In the genomic region with DNA sequence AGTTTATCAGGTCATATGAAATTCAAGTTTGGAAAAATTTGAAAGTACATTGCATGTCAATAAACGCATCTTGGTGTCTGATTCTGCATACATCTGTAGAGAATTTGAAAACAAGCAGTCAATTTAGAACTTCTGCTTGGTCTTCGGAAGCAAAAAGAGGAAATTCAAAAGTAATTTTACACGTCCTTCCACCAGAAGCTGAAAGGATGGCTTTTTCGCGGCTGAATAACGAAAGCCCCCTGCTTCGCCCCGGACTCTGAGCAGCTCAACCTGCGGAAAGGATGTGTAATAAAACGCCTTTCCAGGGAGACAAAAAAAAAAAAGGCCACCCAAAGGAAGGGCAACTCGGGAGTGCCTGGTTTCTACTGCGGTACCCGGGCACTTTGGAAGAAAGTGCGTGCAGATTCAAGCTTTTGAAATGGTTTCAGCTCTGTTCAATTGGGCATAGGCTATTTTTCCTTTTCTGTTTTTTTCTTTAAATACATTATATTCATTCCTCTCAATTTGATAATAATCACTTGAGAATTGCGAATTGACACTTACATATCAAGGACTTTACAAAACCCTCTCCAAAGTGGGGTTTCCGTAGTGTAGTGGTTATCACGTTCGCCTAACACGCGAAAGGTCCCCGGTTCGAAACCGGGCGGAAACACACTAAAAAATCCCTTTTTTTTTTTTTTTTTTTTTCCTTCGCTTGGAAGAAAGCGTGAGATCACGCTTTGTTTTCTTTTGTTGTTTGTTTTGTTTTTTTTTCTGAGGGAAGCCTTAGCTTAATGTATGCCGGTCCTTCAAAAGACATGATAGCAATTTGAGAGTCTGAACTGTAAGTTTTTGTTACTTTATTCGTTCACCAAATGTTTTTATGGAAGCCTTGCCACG, we compare ENCODE assay signal across 8 cellular contexts. TPM values are rescaled to one million over a fixed set of nuclear protein-coding genes. Genes with fewer than 3 reads are reported as not detected.
A peak's percentile ranks its signal among the peaks of the same experiment; 100 is the strongest.
DNase-seq lines count a peak whose midpoint lies in the region; ATAC-seq, FAIRE-seq and TF ChIP-seq lines count a peak whose summit lies in the region.

No MANE protein-coding gene starts in this region.

- peak; percentile 76 for FAIRE-seq in GM12878 (lab: Jason Lieb, UNC)

- H3K36me3 ChIP-seq in BJ (ENCODE audit: control insufficient read depth, insufficient read depth, low read length), result no peaks in the 10 kb centered on the region; the same call in 1 of the 2 replicates
- H3K36me3 ChIP-seq in GM12878 (ENCODE audit: control insufficient read depth in 2 of 2, insufficient read depth in 2 of 2, low read length in 1 of 2), result peaks cover 0 to 10% of the 10 kb centered on the region in 2 experiments; a peak in 1 of 4 replicates

- no peaks in the 10 kb centered on the region for H3K9me3 ChIP-seq in GM12878 (replicated peaks; ENCODE audit: control insufficient read depth, insufficient read depth, low read length)

- H3K27me3 Mint-ChIP-seq in T-helper 2 cell treated with Interferon-gamma antibody and Interleukin-4, amounts not matched to agents 5 μg/mL and 100 μg/mL, for 36 hours (ENCODE audit: low read depth), result no peaks in the 10 kb centered on the region

- H3K4me2 ChIP-seq in GM12878 (ENCODE audit: control insufficient read depth, insufficient read depth), result peak overlapping the region; percentile 80

- RAD21 ChIA-PET in GM12878 (lab: Charles Lee; ENCODE audit: unreplicated experiment), result interaction anchor here (0.7 to 2.1 kb wide), 5 partner anchors 8 to 319 kb away, joined by 3 to 10 read pairs (median 4); no protein-coding TSS in a partner anchor

- H3K27me3 ChIP-seq in BJ (ENCODE audit: control insufficient read depth, insufficient read depth, low read length) (no peaks in the 10 kb centered on the region), GM12878 (replicated peaks in 1 of 2; ENCODE audit: control insufficient read depth in 2 of 2, insufficient read depth in 2 of 2, low read length in 1 of 2) (no peaks in the 10 kb centered on the region)

- H3K36me3 Mint-ChIP-seq in T-helper 2 cell treated with Interferon-gamma antibody and Interleukin-4, amounts not matched to agents 5 μg/mL and 100 μg/mL, for 36 hours (ENCODE audit: low read depth), result peaks cover 26% of the 10 kb centered on the region

- H3K27ac Mint-ChIP-seq in T-helper 2 cell treated with Interferon-gamma antibody and Interleukin-4, amounts not matched to agents 5 μg/mL and 100 μg/mL, for 36 hours, result peak overlapping the region; percentile 100

- TF ChIP-seq RAD21 in GM12878 (IDR thresholded peaks at IDR 0.05; ENCODE audit: insufficient read depth, low read depth, low read length), result no peak

- BruUV-seq in GM12878 (replicated peaks; lab: Mats Ljungman, UMichigan), result no TSS peak

- H3K4me1 Mint-ChIP-seq in T-helper 2 cell treated with Interferon-gamma antibody and Interleukin-4, amounts not matched to agents 5 μg/mL and 100 μg/mL, for 36 hours (ENCODE audit: low read depth), result peaks cover 33% of the 10 kb centered on the region

- POLR2A ChIA-PET in BJ (lab: Charles Lee), result interaction anchor here (0.6 to 1.4 kb wide), 2 partner anchors 9 to 19 kb away, joined by 3 read pairs; no protein-coding TSS in a partner anchor
- POLR2A ChIA-PET in GM12878 (lab: Charles Lee), result interaction anchor here (0.6 to 0.9 kb wide), 10 partner anchors 9 to 1941 kb away, joined by 3 to 5 read pairs (median 3); a partner anchor contains a TSS

- H4K20me1 ChIP-seq in GM12878 (ENCODE audit: control insufficient read depth, insufficient read depth), result no peaks in the 10 kb centered on the region

- peak overlapping the region; percentile 99 for H3K27ac ChIP-seq in GM12878 (ENCODE audit: control insufficient read depth, insufficient read depth)

- TF ChIP-seq CTCF in BJ (IDR thresholded peaks at IDR 0.05; ENCODE audit: insufficient read depth, low read depth, low read length), result no peak
- no peak for TF ChIP-seq CTCF in GM12878 (IDR thresholded peaks at IDR 0.05 in 2 of 3, conservative IDR thresholded peaks at IDR 0.05 in 1 of 3; ENCODE audit: control insufficient read depth in 2 of 3, extremely low read depth in 1 of 3, insufficient read depth in 1 of 3, low read depth in 3 of 3, low read length in 3 of 3)
- no peak for TF ChIP-seq CTCF in retinal pigment epithelial cell (conservative IDR thresholded peaks at IDR 0.05; ENCODE audit: low read depth, low read length)

- intact Hi-C loops in GM12878 (cut with micrococcal nuclease; ENCODE audit: unreplicated experiment), result loop anchor here (5.0 kb wide), 3 partner anchors 160 to 1095 kb away; a partner anchor contains a TSS

- H3K9me3 Mint-ChIP-seq in T-helper 2 cell treated with Interferon-gamma antibody and Interleukin-4, amounts not matched to agents 5 μg/mL and 100 μg/mL, for 36 hours, result no peaks in the 10 kb centered on the region

- H3K4me3 ChIP-seq in BJ (ENCODE audit: low read depth, low read length) (peak overlapping the region; percentile 99), GM12878 (peak overlapping the region; percentile 97), retinal pigment epithelial cell (ENCODE audit: low read length) (peak overlapping the region; percentile 97)

- peaks cover 14% of the 10 kb centered on the region; the same call in 1 of the 2 replicates for H3K4me1 ChIP-seq in GM12878 (ENCODE audit: control insufficient read depth, insufficient read depth, low read length)

- peak overlapping the region; percentile 99 for H3K9ac ChIP-seq in GM12878 (ENCODE audit: control insufficient read depth, insufficient read depth, low read length)

- SMC1A ChIA-PET in GM12878 (lab: Charles Lee; ENCODE audit: uncharacterized antibody, unreplicated experiment), result interaction anchor here (0.8 to 2.0 kb wide), 5 partner anchors 22 to 282 kb away, joined by 3 to 4 read pairs (median 3); a partner anchor contains a TSS

- DNase-seq in BJ (ENCODE audit: low read depth) (no peak), H4 (ENCODE audit: low spot score) (peak; percentile 81), NCI-H2029 (lab: John Stamatoyannopoulos, UW) (peak; percentile 83), GM12878 (ENCODE audit: low read depth, low spot score) (peak; percentile 90), hippocampal formation (lab: John Stamatoyannopoulos, UW) (peak; percentile 16 to 82), retinal pigment epithelial cell (ENCODE audit: low read depth) (peak; percentile 16)
- DNase-seq in T-helper 2 cell treated with Interferon-gamma antibody and Interleukin-4, amounts not matched to agents 5 μg/mL and 100 μg/mL, for 36 hours (ENCODE audit: low spot score), result peak; percentile 64

- under 1% methylated on average over 29 of the region's 30 CpGs for whole genome bisulfite sequencing in GM12878 (ENCODE audit: insufficient coverage, insufficient replicate concordance, low lambda C conversion rate, missing lambda C conversion rate)

- H2AFZ ChIP-seq in GM12878 (ENCODE audit: control insufficient read depth, low read depth, low read length), result peak overlapping the region; percentile 95

- in situ Hi-C loops in GM12878 (cut with MboI), result no loop called here

- CTCF ChIA-PET in BJ (lab: Yijun Ruan, JAX), result no interaction called here
- CTCF ChIA-PET in GM12878 (lab: Yijun Ruan, JAX), result interaction anchor here (0.6 to 2.8 kb wide), 8 partner anchors 9 to 563 kb away, joined by 3 to 12 read pairs (median 3); a partner anchor contains a TSS

- peaks cover 33% of the 10 kb centered on the region for H3K79me2 ChIP-seq in GM12878 (ENCODE audit: control insufficient read depth, insufficient read depth, low read length)

- peak overlapping the region; percentile 96 for H3K4me3 Mint-ChIP-seq in T-helper 2 cell treated with Interferon-gamma antibody and Interleukin-4, amounts not matched to agents 5 μg/mL and 100 μg/mL, for 36 hours

- ATAC-seq in GM12878 (peak; percentile 19), HG03135 (IDR thresholded peaks at IDR 0.05; ENCODE audit: unreplicated experiment) (no peak)

- TF ChIP-seq EP300 in GM12878 (IDR thresholded peaks at IDR 0.05; ENCODE audit: borderline replicate concordance in 1 of 2, control insufficient read depth in 1 of 2, low read depth in 2 of 2, low read length in 2 of 2), result peak in 1 of 2 experiments; percentile 84; a peak in 2 of 4 replicates

- TF ChIP-seq POLR2A in GM12878 (IDR thresholded peaks at IDR 0.05; ENCODE audit: low read depth, low read length), result no peak

RNA-seq across cellular contexts. Expression of a gene that starts 1.3 kb away (rescaled TPM):
- polyA plus RNA-seq in BJ (2011; rRNA removed), result 10.1 and 17.1 TPM in 2 replicates
- 5.6 and 7.8 TPM in 2 replicates for polyA minus RNA-seq in BJ (2011; rRNA and poly(A)+ RNA removed)
- 18.7 and 19.5 TPM in 2 replicates for total RNA-seq in H4 (2014; rRNA removed; shearing (Covaris generic))
- total RNA-seq in GM12878 (2013; cell fraction: nucleolus; rRNA removed), result 26.8 TPM in 2 replicates
- total RNA-seq in GM12878 (2014; rRNA removed), result 11.4 and 13.8 TPM in 2 replicates
- 14.1 and 16.7 TPM in 2 replicates for total RNA-seq in GM12878 (2014; rRNA removed; fragmentation: Illumina TruSeq; extraction: Trizol)
- total RNA-seq in GM12878 (2021), result 9.9 and 11.7 TPM in 2 replicates
- 8.6 TPM for polyA plus RNA-seq in GM12878 (2011; ENCODE audit: low read depth)
- polyA plus RNA-seq in GM12878 (2011; rRNA removed), result 20.5 and 29.9 TPM in 2 replicates
- polyA plus RNA-seq in GM12878 (2011; cell fraction: cytosol; rRNA removed), result 6.9 and 7.5 TPM in 2 replicates
- 13.9 and 17.3 TPM in 2 replicates for polyA plus RNA-seq in GM12878 (2011; cell fraction: nucleus; rRNA removed)
- 11.0 and 13.4 TPM in 2 replicates for polyA plus RNA-seq in GM12878 (2012)
- polyA plus RNA-seq in GM12878 (2014; fragmentation: Illumina TruSeq; extraction: Trizol), result 13.9 and 19.5 TPM in 2 replicates
- polyA plus RNA-seq in GM12878 (2014; fragmentation: Nextera tagmentation; extraction: Ambion mirVana), result 10 to 100 TPM; 14.9 to 16.7 TPM
- 8.8 and 9.6 TPM in 2 replicates for polyA plus RNA-seq in GM12878 (2014; rRNA removed)
- polyA plus RNA-seq in GM12878 (2016; fragmentation: Nextera tagmentation; extraction: Ambion mirVana), result 10 to 100 TPM; 18.3 to 18.8 TPM
- polyA minus RNA-seq in GM12878 (2011; rRNA and poly(A)+ RNA removed), result 16.4 and 23.6 TPM in 2 replicates
- 6.1 and 10.1 TPM in 2 replicates for polyA minus RNA-seq in GM12878 (2011; cell fraction: cytosol; rRNA and poly(A)+ RNA removed)
- 10.3 and 13.2 TPM in 2 replicates for polyA minus RNA-seq in GM12878 (2011; cell fraction: nucleus; rRNA and poly(A)+ RNA removed)

RNA-seq across cellular contexts. Expression of a gene that starts 2.5 kb away (rescaled TPM):
- polyA plus RNA-seq in BJ (2011; rRNA removed) (2.3 and 2.9 TPM in 2 replicates), GM12878 (2011; rRNA removed) (0.04 and 0.05 TPM in 2 replicates), GM12878 (2014; fragmentation: Illumina TruSeq; extraction: Trizol) (0.09 and 0.14 TPM in 2 replicates), GM12878 (2014; fragmentation: Nextera tagmentation; extraction: Ambion mirVana) (under 1 TPM in 1 of 2 experiments, not detected in 1; 0.02 TPM), GM12878 (2014; rRNA removed) (0.15 and 0.22 TPM in 2 replicates), GM12878 (2016; fragmentation: Nextera tagmentation; extraction: Ambion mirVana) (under 1 TPM; 0.24 to 0.58 TPM)
- polyA minus RNA-seq in BJ (2011; rRNA and poly(A)+ RNA removed), result 0.98 and 1.5 TPM in 2 replicates
- total RNA-seq in H4 (2014; rRNA removed; shearing (Covaris generic)), result not detected in 2 replicates
- 0.19 TPM in 1 of 2 replicates, not detected in the other for total RNA-seq in GM12878 (2013; cell fraction: nucleolus; rRNA removed)
- total RNA-seq in GM12878 (2014; rRNA removed) (0.11 TPM in 1 of 2 replicates, not detected in the other), GM12878 (2014; rRNA removed; fragmentation: Illumina TruSeq; extraction: Trizol) (0.09 and 0.14 TPM in 2 replicates), GM12878 (2021) (0.11 and 0.31 TPM in 2 replicates)
- polyA plus RNA-seq in GM12878 (2011; ENCODE audit: low read depth), result 0.16 TPM
- 0.03 and 0.04 TPM in 2 replicates for polyA plus RNA-seq in GM12878 (2011; cell fraction: cytosol; rRNA removed)
- 0.09 TPM in 1 of 2 replicates, not detected in the other for polyA plus RNA-seq in GM12878 (2011; cell fraction: nucleus; rRNA removed)
- 0.19 and 0.34 TPM in 2 replicates for polyA plus RNA-seq in GM12878 (2012)
- 0.10 and 0.29 TPM in 2 replicates for polyA minus RNA-seq in GM12878 (2011; rRNA and poly(A)+ RNA removed)
- 0.42 TPM in 1 of 2 replicates, not detected in the other for polyA minus RNA-seq in GM12878 (2011; cell fraction: cytosol; rRNA and poly(A)+ RNA removed)
- not detected in 2 replicates for polyA minus RNA-seq in GM12878 (2011; cell fraction: nucleus; rRNA and poly(A)+ RNA removed)

RNA-seq across cellular contexts. Expression of a gene that starts 7.0 kb away (rescaled TPM):
- polyA plus RNA-seq in BJ (2011; rRNA removed), result 0.18 TPM in 1 of 2 replicates, not detected in the other
- 55.0 and 73.1 TPM in 2 replicates for polyA minus RNA-seq in BJ (2011; rRNA and poly(A)+ RNA removed)
- 20.2 and 68.1 TPM in 2 replicates for total RNA-seq in H4 (2014; rRNA removed; shearing (Covaris generic))
- total RNA-seq in GM12878 (2013; cell fraction: nucleolus; rRNA removed), result 38.4 and 46.6 TPM in 2 replicates
- total RNA-seq in GM12878 (2014; rRNA removed), result 119 and 125 TPM in 2 replicates
- total RNA-seq in GM12878 (2014; rRNA removed; fragmentation: Illumina TruSeq; extraction: Trizol), result 15.0 and 18.3 TPM in 2 replicates
- total RNA-seq in GM12878 (2021), result 11.1 and 13.7 TPM in 2 replicates
- not detected for polyA plus RNA-seq in GM12878 (2011; ENCODE audit: low read depth)
- polyA plus RNA-seq in GM12878 (2011; rRNA removed), result 0.43 TPM in 1 of 2 replicates, not detected in the other
- 1.4 and 2.6 TPM in 2 replicates for polyA plus RNA-seq in GM12878 (2011; cell fraction: cytosol; rRNA removed)
- polyA plus RNA-seq in GM12878 (2011; cell fraction: nucleus; rRNA removed), result 5.1 and 12.6 TPM in 2 replicates
- polyA plus RNA-seq in GM12878 (2012), result not detected in 2 replicates
- not detected in 2 replicates for polyA plus RNA-seq in GM12878 (2014; fragmentation: Illumina TruSeq; extraction: Trizol)
- not detected for polyA plus RNA-seq in GM12878 (2014; fragmentation: Nextera tagmentation; extraction: Ambion mirVana)
- 0.62 TPM in 1 of 2 replicates, not detected in the other for polyA plus RNA-seq in GM12878 (2014; rRNA removed)
- polyA plus RNA-seq in GM12878 (2016; fragmentation: Nextera tagmentation; extraction: Ambion mirVana), result 1 to 10 TPM in 1 of 2 experiments, under 1 TPM in 1; 0.59 to 1.3 TPM
- polyA minus RNA-seq in GM12878 (2011; rRNA and poly(A)+ RNA removed), result 8.3 and 37.8 TPM in 2 replicates
- 84.4 and 106 TPM in 2 replicates for polyA minus RNA-seq in GM12878 (2011; cell fraction: cytosol; rRNA and poly(A)+ RNA removed)
- 229 and 250 TPM in 2 replicates for polyA minus RNA-seq in GM12878 (2011; cell fraction: nucleus; rRNA and poly(A)+ RNA removed)

RNA-seq across cellular contexts. Expression of a gene that starts 40.8 kb away (rescaled TPM):
- not detected in 2 replicates for polyA plus RNA-seq in BJ (2011; rRNA removed)
- not detected in 2 replicates for polyA minus RNA-seq in BJ (2011; rRNA and poly(A)+ RNA removed)
- total RNA-seq in H4 (2014; rRNA removed; shearing (Covaris generic)), result not detected in 2 replicates
- total RNA-seq in GM12878 (2013; cell fraction: nucleolus; rRNA removed), result not detected in 2 replicates
- total RNA-seq in GM12878 (2014; rRNA removed), result 0.06 and 0.22 TPM in 2 replicates
- total RNA-seq in GM12878 (2014; rRNA removed; fragmentation: Illumina TruSeq; extraction: Trizol), result 0.09 and 0.13 TPM in 2 replicates
- 0.15 and 0.21 TPM in 2 replicates for total RNA-seq in GM12878 (2021)
- not detected for polyA plus RNA-seq in GM12878 (2011; ENCODE audit: low read depth)
- 0.04 TPM in 1 of 2 replicates, not detected in the other for polyA plus RNA-seq in GM12878 (2011; rRNA removed)
- 0.03 TPM in 1 of 2 replicates, not detected in the other for polyA plus RNA-seq in GM12878 (2011; cell fraction: cytosol; rRNA removed)
- polyA plus RNA-seq in GM12878 (2011; cell fraction: nucleus; rRNA removed), result 0.07 TPM in 1 of 2 replicates, not detected in the other
- 0.13 TPM in 1 of 2 replicates, not detected in the other for polyA plus RNA-seq in GM12878 (2012)
- 0.12 TPM in 1 of 2 replicates, not detected in the other for polyA plus RNA-seq in GM12878 (2014; fragmentation: Illumina TruSeq; extraction: Trizol)
- not detected for polyA plus RNA-seq in GM12878 (2014; fragmentation: Nextera tagmentation; extraction: Ambion mirVana)
- polyA plus RNA-seq in GM12878 (2014; rRNA removed), result 0.14 TPM in 1 of 2 replicates, not detected in the other
- under 1 TPM; 0.20 to 0.21 TPM for polyA plus RNA-seq in GM12878 (2016; fragmentation: Nextera tagmentation; extraction: Ambion mirVana)
- polyA minus RNA-seq in GM12878 (2011; rRNA and poly(A)+ RNA removed), result 0.15 TPM in 1 of 2 replicates, not detected in the other
- polyA minus RNA-seq in GM12878 (2011; cell fraction: cytosol; rRNA and poly(A)+ RNA removed), result not detected in 2 replicates
- not detected in 2 replicates for polyA minus RNA-seq in GM12878 (2011; cell fraction: nucleus; rRNA and poly(A)+ RNA removed)

RNA-seq across cellular contexts. Expression of a gene that starts 40.8 kb away (rescaled TPM):
- 1.6 and 2.5 TPM in 2 replicates for polyA plus RNA-seq in BJ (2011; rRNA removed)
- polyA minus RNA-seq in BJ (2011; rRNA and poly(A)+ RNA removed), result 0.82 and 1.8 TPM in 2 replicates
- 0.35 and 0.43 TPM in 2 replicates for total RNA-seq in H4 (2014; rRNA removed; shearing (Covaris generic))
- total RNA-seq in GM12878 (2013; cell fraction: nucleolus; rRNA removed), result 0.76 and 0.86 TPM in 2 replicates
- total RNA-seq in GM12878 (2014; rRNA removed), result 1.5 and 2.4 TPM in 2 replicates
- total RNA-seq in GM12878 (2014; rRNA removed; fragmentation: Illumina TruSeq; extraction: Trizol), result 2.0 and 2.3 TPM in 2 replicates
- total RNA-seq in GM12878 (2021), result 0.97 and 1.5 TPM in 2 replicates
- polyA plus RNA-seq in GM12878 (2011; ENCODE audit: low read depth), result 0.70 TPM
- 0.24 and 0.71 TPM in 2 replicates for polyA plus RNA-seq in GM12878 (2011; rRNA removed)
- 0.08 and 0.12 TPM in 2 replicates for polyA plus RNA-seq in GM12878 (2011; cell fraction: cytosol; rRNA removed)
- polyA plus RNA-seq in GM12878 (2011; cell fraction: nucleus; rRNA removed), result 0.50 and 0.52 TPM in 2 replicates
- polyA plus RNA-seq in GM12878 (2012), result 1.9 and 2.7 TPM in 2 replicates
- 0.71 and 2.3 TPM in 2 replicates for polyA plus RNA-seq in GM12878 (2014; fragmentation: Illumina TruSeq; extraction: Trizol)
- 1 to 10 TPM in 1 of 2 experiments, under 1 TPM in 1; 0.34 to 1.4 TPM for polyA plus RNA-seq in GM12878 (2014; fragmentation: Nextera tagmentation; extraction: Ambion mirVana)
- polyA plus RNA-seq in GM12878 (2014; rRNA removed), result 1.5 and 2.8 TPM in 2 replicates
- polyA plus RNA-seq in GM12878 (2016; fragmentation: Nextera tagmentation; extraction: Ambion mirVana), result 1 to 10 TPM; 3.4 to 3.7 TPM
- polyA minus RNA-seq in GM12878 (2011; rRNA and poly(A)+ RNA removed), result 0.31 TPM in 1 of 2 replicates, not detected in the other
- not detected in 2 replicates for polyA minus RNA-seq in GM12878 (2011; cell fraction: cytosol; rRNA and poly(A)+ RNA removed)
- polyA minus RNA-seq in GM12878 (2011; cell fraction: nucleus; rRNA and poly(A)+ RNA removed), result 0.36 TPM in 1 of 2 replicates, not detected in the other
